Comparison of ENCODE assay signal across 25 cellular contexts in genomic region chr10:118485641-118486040, GRCh38.
DNase-seq lines count a peak whose midpoint lies in the region; ATAC-seq, FAIRE-seq and TF ChIP-seq lines count a peak whose summit lies in the region.
"Had no signal": no experiment of that assay in that cellular context is flagged by ENCODE, and none has a peak within 500 bp of the region (broad histone marks: within the 10 kb centered on the region; RNA-seq: fewer than 3 reads in every experiment).

No MANE protein-coding gene starts in this region.

- H3K4me3 ChIP-seq in H1 (ENCODE audit: extremely low read depth in 1 of 4, insufficient read depth in 2 of 4, low read depth in 3 of 4, low read length in 4 of 4) (no peak overlapping the region), neuronal stem cell (ENCODE audit: low read length in 2 of 2) (peak overlapping the region in 1 of 2 donors; percentile 72)

- H3K27ac Mint-ChIP-seq in activated naive CD8-positive, alpha-beta T cell treated with anti-CD3 and anti-CD28 coated beads, Interleukin-2, amount 10 ng/mL, durations not matched to agents 7 days and 5 days: peak overlapping the region; percentile 28
- no peak overlapping the region for H3K27ac Mint-ChIP-seq in activated naive CD8-positive, alpha-beta T cell treated with anti-CD3 and anti-CD28 coated beads for 36 hours
- H3K27ac Mint-ChIP-seq: B cell; CD8-positive, alpha-beta T cell had no signal

- POLR2A ChIA-PET in activated naive CD8-positive, alpha-beta T cell treated with anti-CD3 and anti-CD28 coated beads, Interleukin-2, amount 10 ng/mL, durations not matched to agents 7 days and 5 days (lab: Charles Lee): no interaction called here
- POLR2A ChIA-PET in H1 (lab: Charles Lee; ENCODE audit: partially characterized antibody): no interaction called here

- H2AFZ ChIP-seq in H1 (ENCODE audit: low read length) (no peak overlapping the region), neuronal stem cell (ENCODE audit: low read length) (no peak overlapping the region)

- H2BK20ac ChIP-seq in H1 (ENCODE audit: low read length): no peak overlapping the region

- H3K14ac ChIP-seq in H1 (ENCODE audit: insufficient read length) (no peak overlapping the region), neuronal stem cell (ENCODE audit: low read length) (peak overlapping the region; percentile 92)

- peaks cover 0 to 4% of the 10 kb centered on the region in 2 experiments for H4K20me1 ChIP-seq in H1 (replicated peaks in 1 of 2; ENCODE audit: control insufficient read depth in 1 of 2, insufficient read depth in 2 of 2, low read length in 2 of 2)

- H4K91ac ChIP-seq in H1 (replicated peaks; ENCODE audit: insufficient read length, low read length): peak overlapping the region; percentile 66
- peak overlapping the region; percentile 89 for H4K91ac ChIP-seq in neuronal stem cell (ENCODE audit: low read depth, low read length, poor library complexity)

- no peak for ATAC-seq in activated naive CD8-positive, alpha-beta T cell treated with anti-CD3 and anti-CD28 coated beads, Interleukin-2, amount 10 ng/mL, durations not matched to agents 7 days and 5 days (ENCODE audit: low read depth)
- ATAC-seq in GM18520 (IDR thresholded peaks at IDR 0.05; ENCODE audit: unreplicated experiment): no peak
- ATAC-seq: CD8-positive, alpha-beta T cell; PC-3 had no signal

- peaks cover 4% of the 10 kb centered on the region for H3K4me1 Mint-ChIP-seq in activated naive CD8-positive, alpha-beta T cell treated with anti-CD3 and anti-CD28 coated beads, Interleukin-2, amount 10 ng/mL, durations not matched to agents 7 days and 5 days
- no peaks in the 10 kb centered on the region for H3K4me1 Mint-ChIP-seq in activated naive CD8-positive, alpha-beta T cell treated with anti-CD3 and anti-CD28 coated beads for 36 hours
- H3K4me1 Mint-ChIP-seq: B cell had no signal

- no peak overlapping the region; the same call in 1 of the 2 replicates for H2AK5ac ChIP-seq in H1 (ENCODE audit: low read depth, low read length)
- H2AK5ac ChIP-seq in neuronal stem cell (ENCODE audit: low read depth, low read length): no peak overlapping the region

- H3K4me2 ChIP-seq in H1 (ENCODE audit: insufficient read depth in 1 of 2, low read depth in 2 of 2, low read length in 2 of 2): no peak overlapping the region
- H3K4me2 ChIP-seq in neuronal stem cell (ENCODE audit: insufficient read depth, low read length, poor library complexity, severe bottlenecking): no peak overlapping the region
- H3K4me2 ChIP-seq: SK-N-SH had no signal

- H3K4me1 ChIP-seq in H1 (replicated peaks in 1 of 4; ENCODE audit: control insufficient read depth in 3 of 4, insufficient read depth in 4 of 4, low read length in 3 of 4): no peaks in the 10 kb centered on the region
- H3K4me1 ChIP-seq in neuronal stem cell (ENCODE audit: control insufficient read depth in 2 of 2, insufficient read depth in 1 of 2, low read depth in 1 of 2, low read length in 2 of 2): peaks cover 0 to 9% of the 10 kb centered on the region in 2 donors
- H3K4me1 ChIP-seq: Caco-2 had no signal

- no peak for DNase-seq in activated naive CD8-positive, alpha-beta T cell treated with anti-CD3 and anti-CD28 coated beads, Interleukin-2, amount 10 ng/mL, durations not matched to agents 7 days and 5 days
- no peak for DNase-seq in activated naive CD8-positive, alpha-beta T cell treated with anti-CD3 and anti-CD28 coated beads for 36 hours
- no peak for DNase-seq in H1 (ENCODE audit: low read depth in 1 of 2, low spot score in 2 of 2)
- no peak for DNase-seq in neuronal stem cell (ENCODE audit: low spot score)
- no peak for DNase-seq in T-helper 2 cell
- DNase-seq in NCI-H2081 treated with DMSO at 0.1 percent for 48 hours (lab: John Stamatoyannopoulos, UW): no peak
- DNase-seq: Caco-2; CD8-positive, alpha-beta T cell; DMS79 treated with DMSO at 0.1 percent for 48 hours; GF-D8; H7; KBM-7; NCI-H1105; NCI-H1436 treated with DMSO at 0.1 percent for 48 hours; NCI-H187 treated with DMSO at 0.1 percent for 48 hours; NCI-H2107; NCI-H524 treated with DMSO at 0.1 percent for 48 hours; NCI-H774; NK-92 treated with Interleukin-12 subunit alpha and Interleukin-12 subunit beta, amount 100 ng/mL, for 24 hours; PC-3; SK-N-SH had no signal

- peak overlapping the region in 1 of 4 experiments; percentile 21; a peak in 1 of 7 replicates for H3K9ac ChIP-seq in H1 (replicated peaks in 1 of 4; ENCODE audit: extremely low read depth in 1 of 4, low read depth in 3 of 4, low read length in 3 of 4)
- H3K9ac ChIP-seq in neuronal stem cell (ENCODE audit: low read depth, low read length, poor library complexity): peak overlapping the region; percentile 70
- H3K9ac ChIP-seq: SK-N-SH had no signal

- CTCF ChIA-PET in H1 (lab: Charles Lee; ENCODE audit: partially characterized antibody): interaction anchor here (1.5 kb wide), 1 partner anchor 220 kb away, joined by 3 read pairs; no protein-coding TSS in a partner anchor

- H3K27me3 ChIP-seq in H1 (replicated peaks in 1 of 4; ENCODE audit: control insufficient read depth in 3 of 4, extremely low read depth in 1 of 4, insufficient read depth in 3 of 4, low read length in 3 of 4) (no peaks in the 10 kb centered on the region), neuronal stem cell (ENCODE audit: control insufficient read depth in 3 of 3, insufficient read depth in 3 of 3, low read depth in 1 of 3, low read length in 3 of 3) (peaks cover 0 to 2% (median 0%) of the 10 kb centered on the region in 3 experiments)

- H3K4ac ChIP-seq in H1 (replicated peaks; ENCODE audit: insufficient read length, low read depth, low read length) (peak overlapping the region; percentile 79), neuronal stem cell (ENCODE audit: low read length) (no peak overlapping the region)

- no peaks in the 10 kb centered on the region; a peak in 1 of 8 replicates for H3K36me3 ChIP-seq in H1 (ENCODE audit: control insufficient read depth in 2 of 4, insufficient read depth in 4 of 4, low read length in 3 of 4)
- H3K36me3 ChIP-seq in neuronal stem cell (replicated peaks in 1 of 2; ENCODE audit: control insufficient read depth in 2 of 2, insufficient read depth in 2 of 2, low read length in 2 of 2): peaks cover 0 to 3% of the 10 kb centered on the region in 2 donors

- no peak overlapping the region for H2BK12ac ChIP-seq in H1 (ENCODE audit: low read depth, low read length)
- peak overlapping the region; percentile 95 for H2BK12ac ChIP-seq in neuronal stem cell (ENCODE audit: low read length)

- no peak overlapping the region for H3K27ac ChIP-seq in H1 (ENCODE audit: low read depth, low read length)
- no peak overlapping the region for H3K27ac ChIP-seq in neuronal stem cell (replicated peaks; ENCODE audit: low read length)
- H3K27ac ChIP-seq: 22Rv1, C4-2B had no signal

- H3K23me2 ChIP-seq in H1 (ENCODE audit: low read depth, low read length): peaks cover 5% of the 10 kb centered on the region; the same call in 1 of the 2 replicates

- H4K5ac ChIP-seq in H1 (ENCODE audit: insufficient read length, low read depth, low read length): no peak overlapping the region

- no peak for TF ChIP-seq RAD21 in H1 (IDR thresholded peaks at IDR 0.05 in 1 of 2, conservative IDR thresholded peaks at IDR 0.05 in 1 of 2; ENCODE audit: low read depth in 2 of 2, low read length in 2 of 2)

- H3K23ac ChIP-seq in H1 (ENCODE audit: insufficient read length) (no peak overlapping the region), neuronal stem cell (ENCODE audit: low read depth, low read length, poor library complexity) (peak overlapping the region; percentile 25)

- H2BK15ac ChIP-seq in H1 (ENCODE audit: low read length) (no peak overlapping the region), neuronal stem cell (ENCODE audit: low read length) (no peak overlapping the region)

- peaks cover 0 to 3% of the 10 kb centered on the region in 2 experiments; a peak in 1 of 4 replicates for H3K79me2 ChIP-seq in H1 (ENCODE audit: control insufficient read depth in 1 of 2, insufficient read depth in 2 of 2, low read length in 2 of 2)

- peaks cover 18% of the 10 kb centered on the region for H3K27me3 Mint-ChIP-seq in activated naive CD8-positive, alpha-beta T cell treated with anti-CD3 and anti-CD28 coated beads, Interleukin-2, amount 10 ng/mL, durations not matched to agents 7 days and 5 days
- H3K27me3 Mint-ChIP-seq in activated naive CD8-positive, alpha-beta T cell treated with anti-CD3 and anti-CD28 coated beads for 36 hours: peaks cover 16% of the 10 kb centered on the region

- H3K4me3 Mint-ChIP-seq in activated naive CD8-positive, alpha-beta T cell treated with anti-CD3 and anti-CD28 coated beads, Interleukin-2, amount 10 ng/mL, durations not matched to agents 7 days and 5 days: no peak overlapping the region
- H3K4me3 Mint-ChIP-seq in activated naive CD8-positive, alpha-beta T cell treated with anti-CD3 and anti-CD28 coated beads for 36 hours: no peak overlapping the region
- H3K4me3 Mint-ChIP-seq: B cell; CD8-positive, alpha-beta T cell had no signal

- TF ChIP-seq EP300 in H1 (IDR thresholded peaks at IDR 0.05; ENCODE audit: borderline replicate concordance in 1 of 2, low read depth in 2 of 2, low read length in 2 of 2): no peak

- H3K9me3 Mint-ChIP-seq in activated naive CD8-positive, alpha-beta T cell treated with anti-CD3 and anti-CD28 coated beads, Interleukin-2, amount 10 ng/mL, durations not matched to agents 7 days and 5 days: peaks cover 8% of the 10 kb centered on the region
- peaks cover 9% of the 10 kb centered on the region for H3K9me3 Mint-ChIP-seq in activated naive CD8-positive, alpha-beta T cell treated with anti-CD3 and anti-CD28 coated beads for 36 hours

- no peak for TF ChIP-seq CTCF in H1 (IDR thresholded peaks at IDR 0.05; ENCODE audit: control extremely low read depth in 1 of 3, insufficient read depth in 1 of 3, low read depth in 1 of 3, low read length in 3 of 3)

- no peak overlapping the region for H2BK120ac ChIP-seq in H1 (replicated peaks; ENCODE audit: low read depth, low read length)
- no peak overlapping the region for H2BK120ac ChIP-seq in neuronal stem cell (ENCODE audit: low read depth, low read length)

- H3K56ac ChIP-seq in H1 (replicated peaks; ENCODE audit: insufficient read length, low read depth, low read length): peak overlapping the region; percentile 93

- no peak for TF ChIP-seq POLR2A in H1 (IDR thresholded peaks at IDR 0.05; ENCODE audit: control extremely low read depth in 1 of 2, low read depth in 2 of 2, low read length in 2 of 2)

- whole genome bisulfite sequencing in H1 (ENCODE audit: extremely low coverage in 1 of 2, insufficient coverage in 1 of 2, insufficient read length in 1 of 2, insufficient replicate concordance in 2 of 2, low coverage in 1 of 2, low lambda C conversion rate in 2 of 2, missing lambda C conversion rate in 1 of 2), 2 experiments: 89 to 100% methylated on average over 7 to 8 of the region's 8 CpGs
- 100% methylated on average over 8 of the region's 8 CpGs; no CpG with 5 or more reads in 1 of the 2 donors for WGBS in neuronal stem cell (ENCODE audit: extremely low coverage in 2 of 2, insufficient read length in 2 of 2, insufficient replicate concordance in 1 of 2), 2 donors

- H3K9me3 ChIP-seq in H1 (ENCODE audit: insufficient read depth in 2 of 2, low read depth in 1 of 2, low read length in 1 of 2): peaks cover 4 to 7% of the 10 kb centered on the region in 2 experiments; a peak in 3 of 4 replicates
- H3K9me3 ChIP-seq in neuronal stem cell (replicated peaks in 1 of 2; ENCODE audit: control insufficient read depth in 2 of 2, insufficient read depth in 1 of 2, low read depth in 1 of 2, low read length in 2 of 2): peaks cover 0 to 4% of the 10 kb centered on the region in 2 donors
- H3K9me3 ChIP-seq: Caco-2, SK-N-SH had no signal

- no peaks in the 10 kb centered on the region for H3K36me3 Mint-ChIP-seq in activated naive CD8-positive, alpha-beta T cell treated with anti-CD3 and anti-CD28 coated beads, Interleukin-2, amount 10 ng/mL, durations not matched to agents 7 days and 5 days
- H3K36me3 Mint-ChIP-seq in activated naive CD8-positive, alpha-beta T cell treated with anti-CD3 and anti-CD28 coated beads for 36 hours: no peaks in the 10 kb centered on the region
- H3K36me3 Mint-ChIP-seq: CD8-positive, alpha-beta T cell had no signal

- H3K18ac ChIP-seq in H1 (ENCODE audit: extremely low read depth, low read length) (no peak overlapping the region), neuronal stem cell (ENCODE audit: low read length) (no peak overlapping the region)

- FAIRE-seq in H1 (lab: Jason Lieb, UNC): no peak

- H4K8ac ChIP-seq in H1 (ENCODE audit: extremely low read depth, insufficient read depth, low read length) (no peak overlapping the region), neuronal stem cell (ENCODE audit: low read depth, low read length) (peak overlapping the region; percentile 98)

- H3K79me1 ChIP-seq in H1 (ENCODE audit: low read depth, low read length) (no peaks in the 10 kb centered on the region; the same call in 1 of the 2 replicates), neuronal stem cell (ENCODE audit: low read depth, low read length) (no peaks in the 10 kb centered on the region)

- H2BK5ac ChIP-seq in H1 (ENCODE audit: low read depth, low read length): no peak overlapping the region
- H2BK5ac ChIP-seq in neuronal stem cell (ENCODE audit: low read length): no peak overlapping the region
